In the genomic region with DNA sequence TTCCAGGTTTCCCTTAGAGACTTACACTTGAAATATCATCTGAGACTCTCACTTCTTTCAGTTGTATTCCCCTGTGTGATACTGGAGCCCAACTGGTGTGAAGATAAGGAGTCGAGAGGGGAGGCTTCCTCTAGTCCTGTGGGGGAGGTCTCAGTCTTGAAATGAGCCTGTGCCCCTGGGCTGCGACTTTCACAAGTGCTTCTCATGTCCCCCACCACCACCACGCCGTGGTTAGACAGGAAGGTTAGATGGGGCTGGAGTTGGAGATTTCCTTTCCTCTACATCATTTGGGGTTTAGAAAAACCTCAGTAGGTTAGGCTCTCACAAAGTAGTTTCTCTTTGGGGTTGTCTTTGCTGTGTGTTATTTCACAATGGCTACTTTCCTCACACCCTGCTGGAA, we compare ENCODE assay signal across 29 cellular contexts. TPM values are rescaled to one million over a fixed set of nuclear protein-coding genes. Genes with fewer than 3 reads are reported as not detected.
DNase-seq lines count a peak whose midpoint lies in the region; ATAC-seq and TF ChIP-seq lines count a peak whose summit lies in the region.
"Had no signal": no experiment of that assay in that cellular context is flagged by ENCODE, and none has a peak within 500 bp of the region (broad histone marks: within the 10 kb centered on the region; RNA-seq: fewer than 3 reads in every experiment).

No MANE protein-coding gene starts in this region.

- CTCF ChIA-PET in PC-9 (lab: Charles Lee), result no interaction called here

- WGBS in esophagus muscularis mucosa, result 57% methylated on average over 4 of the region's 4 CpGs

- TF ChIP-seq CTCF in PC-9 (conservative IDR thresholded peaks at IDR 0.05) (no peak), esophagus muscularis mucosa (IDR thresholded peaks at IDR 0.05) (no peak)

- no peak overlapping the region for H2AFZ ChIP-seq in PC-9

- H3K9me2 ChIP-seq in PC-9 (ENCODE audit: insufficient read depth), result no peaks in the 10 kb centered on the region

- no peak overlapping the region for H3K4me3 ChIP-seq in BLaER1
- no peak overlapping the region for H3K4me3 ChIP-seq in PC-9
- no peak overlapping the region for H3K4me3 ChIP-seq in esophagus muscularis mucosa
- H3K4me3 ChIP-seq: Peyer's patch, stomach, thyroid gland, vagina had no signal

- H3K27me3 Mint-ChIP-seq in T-helper 2 cell treated with Interferon-gamma antibody and Interleukin-4, amounts not matched to agents 5 μg/mL and 100 μg/mL, for 36 hours (ENCODE audit: low read depth), result peaks cover 22% of the 10 kb centered on the region
- peaks cover 46 to 67% of the 10 kb centered on the region in 2 donors for H3K27me3 Mint-ChIP-seq in natural killer cell treated with Interleukin-12 subunit alpha and Interleukin-12 subunit beta and Interleukin-15 and Interleukin-18, amount 100 ng/mL, for 72 hours

- H3K27ac ChIP-seq in BLaER1 (no peak overlapping the region), PC-9 (no peak overlapping the region), esophagus muscularis mucosa (replicated peaks in 1 of 4) (no peak overlapping the region)
- H3K27ac ChIP-seq: Peyer's patch, stomach, thyroid gland, vagina, VCaP had no signal

- no peaks in the 10 kb centered on the region for H3K9me3 ChIP-seq in BLaER1
- H3K9me3 ChIP-seq in PC-9 (ENCODE audit: insufficient read depth, low read depth), result no peaks in the 10 kb centered on the region
- H3K9me3 ChIP-seq in esophagus muscularis mucosa, result no peaks in the 10 kb centered on the region
- H3K9me3 ChIP-seq: Peyer's patch, stomach, thyroid gland, vagina had no signal

- peaks cover 3% of the 10 kb centered on the region for H3K4me1 Mint-ChIP-seq in T-helper 2 cell treated with Interferon-gamma antibody and Interleukin-4, amounts not matched to agents 5 μg/mL and 100 μg/mL, for 36 hours (ENCODE audit: low read depth)
- peaks cover 4 to 9% of the 10 kb centered on the region in 2 donors for H3K4me1 Mint-ChIP-seq in natural killer cell treated with Interleukin-12 subunit alpha and Interleukin-12 subunit beta and Interleukin-15 and Interleukin-18, amount 100 ng/mL, for 72 hours (ENCODE audit: low read depth in 2 of 2)

- H3K27ac Mint-ChIP-seq in T-helper 2 cell treated with Interferon-gamma antibody and Interleukin-4, amounts not matched to agents 5 μg/mL and 100 μg/mL, for 36 hours, result no peak overlapping the region
- H3K27ac Mint-ChIP-seq in natural killer cell treated with Interleukin-12 subunit alpha and Interleukin-12 subunit beta and Interleukin-15 and Interleukin-18, amount 100 ng/mL, for 72 hours, result no peak overlapping the region
- H3K27ac Mint-ChIP-seq: activated CD4-positive, alpha-beta T cell treated with anti-CD3 and anti-CD28 coated beads, Interleukin-2, amount 10 ng/mL, durations not matched to agents 24 days and 14 days; CD8-positive, alpha-beta memory T cell had no signal

- no peaks in the 10 kb centered on the region for H3K79me2 ChIP-seq in PC-9 (ENCODE audit: low read depth)

- no peaks in the 10 kb centered on the region for H3K27me3 ChIP-seq in BLaER1
- no peaks in the 10 kb centered on the region for H3K27me3 ChIP-seq in PC-9 (ENCODE audit: insufficient read depth, low read depth)
- H3K27me3 ChIP-seq in esophagus muscularis mucosa, result no peaks in the 10 kb centered on the region
- H3K27me3 ChIP-seq: Peyer's patch, thyroid gland, vagina had no signal

- no peaks in the 10 kb centered on the region for H3K9me3 Mint-ChIP-seq in T-helper 2 cell treated with Interferon-gamma antibody and Interleukin-4, amounts not matched to agents 5 μg/mL and 100 μg/mL, for 36 hours
- H3K9me3 Mint-ChIP-seq in natural killer cell treated with Interleukin-12 subunit alpha and Interleukin-12 subunit beta and Interleukin-15 and Interleukin-18, amount 100 ng/mL, for 72 hours, result no peaks in the 10 kb centered on the region
- H3K9me3 Mint-ChIP-seq: activated CD4-positive, alpha-beta T cell treated with anti-CD3 and anti-CD28 coated beads, Interleukin-2, amount 10 ng/mL, durations not matched to agents 24 days and 14 days; CD8-positive, alpha-beta memory T cell had no signal

- intact Hi-C loops in PC-9 (cut with micrococcal nuclease; ENCODE audit: unreplicated experiment), result no loop called here
- intact Hi-C loops in esophagus muscularis mucosa (cut with DNase I), result no loop called here

- H3K4me1 ChIP-seq in BLaER1 (peaks cover 13% of the 10 kb centered on the region), PC-9 (replicated peaks; ENCODE audit: insufficient read depth) (no peaks in the 10 kb centered on the region), esophagus muscularis mucosa (peaks cover 0 to 19% (median 6%) of the 10 kb centered on the region in 4 donors)
- H3K4me1 ChIP-seq: Peyer's patch, stomach, thyroid gland, vagina had no signal

- POLR2A ChIA-PET in PC-9 (lab: Charles Lee; ENCODE audit: unreplicated experiment), result no interaction called here

- H3F3A ChIP-seq in PC-9 (ENCODE audit: insufficient read depth, low read depth), result no peaks in the 10 kb centered on the region

- no TSS peak for BruUV-seq in PC-9 (replicated peaks; lab: Mats Ljungman, UMichigan)

- TF ChIP-seq EP300 in esophagus muscularis mucosa (IDR thresholded peaks at IDR 0.05), result no peak

- H4K20me1 ChIP-seq in BLaER1 (no peaks in the 10 kb centered on the region), PC-9 (ENCODE audit: insufficient read depth) (no peaks in the 10 kb centered on the region)

- no peaks in the 10 kb centered on the region for H3K36me3 ChIP-seq in BLaER1
- H3K36me3 ChIP-seq in PC-9 (ENCODE audit: low read depth), result no peaks in the 10 kb centered on the region
- H3K36me3 ChIP-seq in esophagus muscularis mucosa, result no peaks in the 10 kb centered on the region
- H3K36me3 ChIP-seq: Peyer's patch, stomach, thyroid gland, vagina had no signal

- peak; percentile 74 to 91 for ATAC-seq in natural killer cell treated with Interleukin-12 subunit alpha and Interleukin-12 subunit beta and Interleukin-15 and Interleukin-18, amount 100 ng/mL, for 72 hours
- ATAC-seq: left lobe of liver, right cardiac atrium had no signal

- no peak overlapping the region for H3K4me3 Mint-ChIP-seq in T-helper 2 cell treated with Interferon-gamma antibody and Interleukin-4, amounts not matched to agents 5 μg/mL and 100 μg/mL, for 36 hours
- H3K4me3 Mint-ChIP-seq in natural killer cell treated with Interleukin-12 subunit alpha and Interleukin-12 subunit beta and Interleukin-15 and Interleukin-18, amount 100 ng/mL, for 72 hours, result no peak overlapping the region
- H3K4me3 Mint-ChIP-seq: activated CD4-positive, alpha-beta T cell treated with anti-CD3 and anti-CD28 coated beads, Interleukin-2, amount 10 ng/mL, durations not matched to agents 24 days and 14 days; CD8-positive, alpha-beta memory T cell had no signal

- H3K4me2 ChIP-seq in BLaER1 (peak overlapping the region; percentile 59), PC-9 (no peak overlapping the region)

- no peaks in the 10 kb centered on the region for H3K36me3 Mint-ChIP-seq in T-helper 2 cell treated with Interferon-gamma antibody and Interleukin-4, amounts not matched to agents 5 μg/mL and 100 μg/mL, for 36 hours (ENCODE audit: low read depth)
- H3K36me3 Mint-ChIP-seq in natural killer cell treated with Interleukin-12 subunit alpha and Interleukin-12 subunit beta and Interleukin-15 and Interleukin-18, amount 100 ng/mL, for 72 hours, result no peaks in the 10 kb centered on the region
- H3K36me3 Mint-ChIP-seq: CD8-positive, alpha-beta memory T cell had no signal

- DNase-seq in activated CD4-positive, alpha-beta T cell treated with anti-CD3 and anti-CD28 coated beads, Interleukin-2, amount 50 U/mL, for 48 hours, result peak; percentile 20 to 25
- no peak for DNase-seq in activated CD4-positive, alpha-beta T cell treated with anti-CD3 and anti-CD28 coated beads, Interleukin-2, amount 50 U/mL, for 4 hours
- DNase-seq in T-helper 2 cell treated with Interferon-gamma antibody and Interleukin-4, amounts not matched to agents 5 μg/mL and 100 μg/mL, for 36 hours (ENCODE audit: low spot score), result peak; percentile 24
- no peak for DNase-seq in natural killer cell treated with Interleukin-12 subunit alpha and Interleukin-12 subunit beta and Interleukin-15 and Interleukin-18, amount 100 ng/mL, for 72 hours (ENCODE audit: low spot score)
- DNase-seq in PC-9 (no peak), esophagus muscularis mucosa (ENCODE audit: extremely low spot score) (no peak), HK-2 (ENCODE audit: unreplicated experiment) (no peak)
- DNase-seq: activated CD4-positive, alpha-beta T cell treated with anti-CD3 and anti-CD28 coated beads, Interleukin-2, amount 10 ng/mL, durations not matched to agents 24 days and 14 days; CD8-positive, alpha-beta memory T cell; cerebellar nuclear complex; DMS 273 treated with DMSO at 0.1 percent for 48 hours; mesenchymal stem cell; NCI-H1048; NCI-H187; NCI-H2171; NCI-H510A; Peyer's patch; right cardiac atrium; SHP77 treated with DMSO at 0.1 percent for 48 hours; stimulated activated CD4-positive, alpha-beta T cell treated with anti-CD3 and anti-CD28 coated beads, Interleukin-4, amount 100 ng/mL, for 1 hour; stomach; T-helper 9 cell; thyroid gland had no signal

- TF ChIP-seq POLR2A in esophagus muscularis mucosa (IDR thresholded peaks at IDR 0.05; ENCODE audit: low read depth), result no peak

- H3K9ac ChIP-seq in BLaER1, result no peak overlapping the region

RNA-seq across cellular contexts. Expression of gene MKX, which starts 25.6 kb away (rescaled TPM):
- total RNA-seq in natural killer cell treated with Interleukin-12 subunit alpha and Interleukin-12 subunit beta and Interleukin-15 and Interleukin-18, amount 100 ng/mL, for 72 hours, result under 1 TPM in 1 of 2 donors, not detected in 1; 0.86 TPM
- total RNA-seq in PC-9 (2021) (not detected in 2 replicates), esophagus muscularis mucosa (10 to 100 TPM; 19.2 to 35.5 (median 23.7) TPM)
- total RNA-seq: activated CD4-positive, alpha-beta T cell treated with anti-CD3 and anti-CD28 coated beads, Interleukin-2, amount 10 ng/mL, durations not matched to agents 24 days and 14 days; glomerular endothelial cell; H4 had no signal

Comparison
In these comparisons a context has a peak if more than half of its experiments do, and no peak if none do; other contexts are left out.
1. DNase-seq: peak in activated CD4-positive, alpha-beta T cell treated with anti-CD3 and anti-CD28 coated beads, Interleukin-2, amount 50 U/mL, for 48 hours (2 of 2) and T-helper 2 cell treated with Interferon-gamma antibody and Interleukin-4, amounts not matched to agents 5 μg/mL and 100 μg/mL, for 36 hours (single experiment); none in activated CD4-positive, alpha-beta T cell treated with anti-CD3 and anti-CD28 coated beads, Interleukin-2, amount 50 U/mL, for 4 hours (0 of 2), natural killer cell treated with Interleukin-12 subunit alpha and Interleukin-12 subunit beta and Interleukin-15 and Interleukin-18, amount 100 ng/mL, for 72 hours (single experiment), PC-9 (0 of 2), esophagus muscularis mucosa (single experiment) and HK-2 (single experiment).
2. RNA of gene MKX, which starts 25.6 kb away (total RNA-seq): 19.2 to 35.5 TPM in esophagus muscularis mucosa; 0.86 TPM in natural killer cell treated with Interleukin-12 subunit alpha and Interleukin-12 subunit beta and Interleukin-15 and Interleukin-18, amount 100 ng/mL, for 72 hours and not detected in PC-9; every median in the first group is over 10 times any median in the second.